3 cellular contexts compared by ENCODE assay signal in the genomic region with DNA sequence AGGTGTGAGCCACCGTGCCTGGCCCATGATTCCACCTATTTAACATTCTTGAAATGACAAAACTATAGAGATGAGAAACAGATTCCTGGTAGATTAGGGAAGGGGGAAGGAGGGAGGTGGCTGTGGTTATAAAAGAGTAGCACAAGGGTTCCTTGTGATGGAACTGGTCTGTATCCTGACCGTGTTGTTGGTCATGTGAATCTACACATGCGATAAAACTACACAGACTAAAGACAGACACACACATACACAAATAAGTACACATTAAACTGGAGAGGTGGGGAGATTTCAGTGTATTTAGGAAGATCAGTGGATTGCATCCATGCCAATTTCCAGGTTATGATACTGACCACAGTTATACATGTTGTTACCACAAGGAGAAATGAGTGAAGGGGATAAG.
"Had no signal": no experiment of that assay in that cellular context is flagged by ENCODE, and none has a peak within 500 bp of the region (broad histone marks: within the 10 kb centered on the region; RNA-seq: fewer than 3 reads in every experiment).

No MANE protein-coding gene starts in this region.

- DNase-seq: GDM1, GF-D8 had no signal

- H3K4me3 ChIP-seq: GM12878 had no signal
